In the genomic region with DNA sequence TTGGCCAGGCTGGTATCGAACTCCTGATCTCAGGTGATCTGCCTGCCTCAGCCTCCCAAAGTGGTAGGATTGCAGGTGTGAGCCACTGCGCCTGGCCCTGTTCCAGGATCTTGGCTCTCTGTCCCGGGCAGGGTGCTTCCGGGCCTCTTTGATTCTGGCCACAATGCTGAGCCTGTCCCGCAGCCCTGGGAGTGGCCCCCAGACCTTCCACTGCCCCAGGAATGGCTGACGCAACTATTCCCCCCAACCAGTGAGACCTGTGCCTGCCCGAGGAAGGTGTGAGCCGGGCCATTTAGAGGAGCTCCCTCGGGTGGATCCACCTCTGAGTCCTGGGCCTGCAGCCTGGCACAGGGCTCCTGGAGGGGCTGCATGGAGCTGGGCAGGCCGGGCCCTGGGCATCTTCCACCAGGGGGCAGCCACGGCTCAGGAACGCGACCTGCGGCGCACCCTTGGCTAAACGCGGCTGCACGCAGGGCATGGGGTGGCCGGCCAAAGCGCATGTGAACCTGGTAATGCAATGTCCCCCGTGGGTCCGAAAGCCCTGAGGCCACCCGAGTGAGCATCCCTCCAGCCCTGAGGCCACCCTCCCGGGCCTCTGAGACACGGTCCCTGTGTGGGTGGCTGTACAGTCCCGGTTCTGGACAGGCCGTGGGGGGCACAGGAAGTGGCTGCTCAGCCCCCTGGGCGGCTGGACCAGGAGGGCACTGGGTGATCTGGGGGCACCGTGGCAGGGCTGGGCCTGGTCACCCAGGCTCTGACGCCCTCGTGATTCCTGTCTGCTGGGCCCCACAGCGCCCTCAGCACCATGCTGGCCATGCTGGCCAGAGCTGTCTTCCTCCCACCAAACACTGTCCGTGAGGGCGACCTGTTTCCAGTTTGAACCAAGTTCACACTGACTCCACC, we compare ENCODE assay signal across 8 cellular contexts. TPM values are rescaled to one million over a fixed set of nuclear protein-coding genes. Genes with fewer than 3 reads are reported as not detected.
A peak's percentile ranks its signal among the peaks of the same experiment; 100 is the strongest.
DNase-seq lines count a peak whose midpoint lies in the region; ATAC-seq and TF ChIP-seq lines count a peak whose summit lies in the region.

No MANE protein-coding gene starts in this region.

- H3K27me3 ChIP-seq in H7 (ENCODE audit: control insufficient read depth, insufficient read depth, low read length) (no peaks in the 10 kb centered on the region), right cardiac atrium (ENCODE audit: control insufficient read depth, insufficient read depth) (no peaks in the 10 kb centered on the region), aorta (ENCODE audit: control insufficient read depth in 1 of 2, insufficient read depth in 2 of 2, low read length in 1 of 2) (no peaks in the 10 kb centered on the region)

- H3K36me3 ChIP-seq in H7 (replicated peaks; ENCODE audit: control insufficient read depth, insufficient read depth, low read length) (no peaks in the 10 kb centered on the region; the same call in 1 of the 2 replicates), aorta (ENCODE audit: control insufficient read depth in 1 of 2, insufficient read depth in 2 of 2, low read length in 1 of 2) (no peaks in the 10 kb centered on the region)

- ATAC-seq in right cardiac atrium (peak; percentile 94 to 96), aorta (ENCODE audit: low FRiP score) (peak; percentile 94)

- DNase-seq in EL: peak; percentile 74
- DNase-seq in H7: peak; percentile 98
- peak; percentile 89 for DNase-seq in NB4 (ENCODE audit: low read depth)
- DNase-seq in T-helper 22 cell (ENCODE audit: low read depth): peak; percentile 35
- DNase-seq in anterior cingulate cortex (lab: John Stamatoyannopoulos, UW): peak in 53 of 58 donors; percentile 19 to 83 (median 64)
- DNase-seq in right cardiac atrium: peak; percentile 89 to 95 (median 95)
- no peak for DNase-seq in retinal pigment epithelial cell (ENCODE audit: low read depth)
- peak; percentile 91 to 96 for DNase-seq in aorta

- H3K27ac ChIP-seq in right cardiac atrium (ENCODE audit: low read length) (no peak overlapping the region), aorta (ENCODE audit: low read depth in 1 of 2, low read length in 2 of 2) (no peak overlapping the region)

- no peak for TF ChIP-seq POLR2A in NB4 (IDR thresholded peaks at IDR 0.05; ENCODE audit: extremely low read depth, insufficient read length)

- H3K4me3 ChIP-seq in H7 (ENCODE audit: insufficient read depth, low read depth, low read length): no peak overlapping the region
- no peak overlapping the region for H3K4me3 ChIP-seq in NB4 (ENCODE audit: low read depth, low read length)
- peak overlapping the region; percentile 19 for H3K4me3 ChIP-seq in right cardiac atrium (ENCODE audit: low read length)
- peak overlapping the region; percentile 37 for H3K4me3 ChIP-seq in retinal pigment epithelial cell (ENCODE audit: low read length)
- H3K4me3 ChIP-seq in aorta (ENCODE audit: low read length in 2 of 2): peak overlapping the region in 1 of 2 donors; percentile 22

- intact Hi-C loops in right cardiac atrium (cut with DNase I): no loop called here
- intact Hi-C loops in aorta (cut with DNase I): loop anchor here (5.0 kb wide), 1 partner anchor 231 kb away; no protein-coding TSS in a partner anchor

- WGBS in right cardiac atrium: 11% methylated on average over 34 of the region's 34 CpGs
- 11 to 12% methylated on average over 32 to 34 of the region's 34 CpGs for WGBS in aorta, 2 donors

- H3K9me3 ChIP-seq in right cardiac atrium (ENCODE audit: control insufficient read depth, low read length): no peaks in the 10 kb centered on the region
- no peaks in the 10 kb centered on the region for H3K9me3 ChIP-seq in aorta (ENCODE audit: control insufficient read depth, low read length)

- TF ChIP-seq CTCF in NB4 (IDR thresholded peaks at IDR 0.05; ENCODE audit: low read depth, low read length) (peak; percentile 91), retinal pigment epithelial cell (conservative IDR thresholded peaks at IDR 0.05; ENCODE audit: low read depth, low read length) (peak; percentile 93)

- peaks cover 6% of the 10 kb centered on the region for H3K4me1 ChIP-seq in right cardiac atrium (ENCODE audit: control insufficient read depth, insufficient read depth, low read length)
- H3K4me1 ChIP-seq in aorta (ENCODE audit: control insufficient read depth in 1 of 2, insufficient read depth in 2 of 2, low read length in 2 of 2): no peaks in the 10 kb centered on the region

RNA-seq across cellular contexts. Expression of a gene that starts 24.8 kb away (rescaled TPM):
- not detected in 2 replicates for total RNA-seq in H7 (2014; rRNA removed; shearing (Covaris generic))
- total RNA-seq in right cardiac atrium (not detected), aorta (not detected)
- polyA plus RNA-seq in right cardiac atrium (not detected), aorta (not detected)

RNA-seq across cellular contexts. Expression of a gene that starts 48.0 kb away (rescaled TPM):
- total RNA-seq in H7 (2014; rRNA removed; shearing (Covaris generic)): 10.3 and 11.4 TPM in 2 replicates
- 10 to 100 TPM; 16.6 to 19.5 (median 19.4) TPM for total RNA-seq in right cardiac atrium
- 17.9 TPM for polyA plus RNA-seq in right cardiac atrium
- 10 to 100 TPM; 19.6 to 31.8 TPM for total RNA-seq in aorta
- 10 to 100 TPM in 1 of 2 donors, 1 to 10 TPM in 1; 2.9 to 16.0 TPM for polyA plus RNA-seq in aorta

Comparison
In these comparisons a context has a peak if more than half of its experiments do, and no peak if none do; other contexts are left out.
1. H3K4me3 ChIP-seq: peak in right cardiac atrium (single experiment) and retinal pigment epithelial cell (single experiment); none in H7 (single experiment) and NB4 (single experiment).
2. intact Hi-C loops: an anchor here in aorta (5.0 kb wide); none called in right cardiac atrium.